Comparison of ENCODE assay signal across 17 cellular contexts in genomic region chr4:37828843-37829242, GRCh38. TPM values are rescaled to one million over a fixed set of nuclear protein-coding genes. Genes with fewer than 3 reads are reported as not detected.
DNase-seq lines count a peak whose midpoint lies in the region; ATAC-seq and TF ChIP-seq lines count a peak whose summit lies in the region.
"Had no signal": no experiment of that assay in that cellular context is flagged by ENCODE, and none has a peak within 500 bp of the region (broad histone marks: within the 10 kb centered on the region; RNA-seq: fewer than 3 reads in every experiment).

No MANE protein-coding gene starts in this region.

- no peak for ATAC-seq in left ventricle myocardium superior
- ATAC-seq: effector memory CD8-positive, alpha-beta T cell; heart right ventricle had no signal

- H3K9me3 Mint-ChIP-seq in activated T-cell treated with anti-CD3 and anti-CD28 coated beads, Interleukin-2, amount 50 U/mL, for 24 hours, result no peaks in the 10 kb centered on the region
- no peaks in the 10 kb centered on the region for H3K9me3 Mint-ChIP-seq in HFFc6
- no peaks in the 10 kb centered on the region for H3K9me3 Mint-ChIP-seq in activated T-helper 2 cell treated with anti-CD3 and anti-CD28 coated beads, Interferon-gamma antibody, Interleukin-2, Interleukin-4, amounts not matched to agents 10 μg/mL and 5 μg/mL and 100 μg/mL, durations not matched to agents 14 hours and 24 hours and 36 hours
- no peaks in the 10 kb centered on the region for H3K9me3 Mint-ChIP-seq in nephron progenitor cell
- H3K9me3 Mint-ChIP-seq in glutamatergic neuron (ENCODE audit: unreplicated experiment), result peaks cover 3% of the 10 kb centered on the region
- H3K9me3 Mint-ChIP-seq: activated CD4-positive, alpha-beta memory T cell treated with anti-CD3 and anti-CD28 coated beads for 36 hours; effector memory CD8-positive, alpha-beta T cell had no signal

- peak overlapping the region; percentile 16 for H3K4me3 Mint-ChIP-seq in activated T-cell treated with anti-CD3 and anti-CD28 coated beads, Interleukin-2, amount 50 U/mL, for 24 hours
- H3K4me3 Mint-ChIP-seq in HFFc6 (peak overlapping the region; percentile 96), nephron progenitor cell (peak overlapping the region; percentile 62), glutamatergic neuron (ENCODE audit: unreplicated experiment) (no peak overlapping the region)
- peak overlapping the region; percentile 47 for H3K4me3 Mint-ChIP-seq in activated T-helper 2 cell treated with anti-CD3 and anti-CD28 coated beads, Interferon-gamma antibody, Interleukin-2, Interleukin-4, amounts not matched to agents 10 μg/mL and 5 μg/mL and 100 μg/mL, durations not matched to agents 14 hours and 24 hours and 36 hours (ENCODE audit: low read depth)

- H3K27ac Mint-ChIP-seq in activated T-cell treated with anti-CD3 and anti-CD28 coated beads, Interleukin-2, amount 50 U/mL, for 24 hours, result no peak overlapping the region
- H3K27ac Mint-ChIP-seq in HFFc6 (no peak overlapping the region), nephron progenitor cell (no peak overlapping the region), glutamatergic neuron (ENCODE audit: unreplicated experiment) (no peak overlapping the region)
- H3K27ac Mint-ChIP-seq in activated T-helper 2 cell treated with anti-CD3 and anti-CD28 coated beads, Interferon-gamma antibody, Interleukin-2, Interleukin-4, amounts not matched to agents 10 μg/mL and 5 μg/mL and 100 μg/mL, durations not matched to agents 14 hours and 24 hours and 36 hours, result no peak overlapping the region
- H3K27ac Mint-ChIP-seq: activated CD4-positive, alpha-beta memory T cell treated with anti-CD3 and anti-CD28 coated beads for 36 hours; effector memory CD8-positive, alpha-beta T cell had no signal

- DNase-seq in activated T-cell treated with anti-CD3 and anti-CD28 coated beads, Interleukin-2, amount 50 U/mL, for 24 hours, result no peak
- no peak for DNase-seq in activated T-cell treated with anti-CD3 and anti-CD28 coated beads, Interleukin-2, amount 50 U/mL, for 48 hours
- DNase-seq in HFFc6 (no peak), nephron progenitor cell (no peak), hippocampal formation (lab: John Stamatoyannopoulos, UW) (no peak), left ventricle myocardium superior (no peak), glutamatergic neuron (no peak)
- no peak for DNase-seq in activated T-helper 2 cell treated with anti-CD3 and anti-CD28 coated beads, Interferon-gamma antibody, Interleukin-2, Interleukin-4, amounts not matched to agents 10 μg/mL and 5 μg/mL and 100 μg/mL, durations not matched to agents 14 hours and 24 hours and 36 hours (ENCODE audit: low spot score)
- DNase-seq: activated CD4-positive, alpha-beta memory T cell treated with anti-CD3 and anti-CD28 coated beads for 36 hours; anterior cingulate cortex; COR-L47; effector memory CD8-positive, alpha-beta T cell; heart right ventricle; mesenchymal stem cell; NCI-H1694; NCI-H524; stomach had no signal

- H3K4me1 Mint-ChIP-seq in activated T-cell treated with anti-CD3 and anti-CD28 coated beads, Interleukin-2, amount 50 U/mL, for 24 hours (ENCODE audit: low read depth), result peaks cover 42% of the 10 kb centered on the region
- H3K4me1 Mint-ChIP-seq in HFFc6 (ENCODE audit: low read depth), result peaks cover 29% of the 10 kb centered on the region
- peaks cover 39% of the 10 kb centered on the region for H3K4me1 Mint-ChIP-seq in activated T-helper 2 cell treated with anti-CD3 and anti-CD28 coated beads, Interferon-gamma antibody, Interleukin-2, Interleukin-4, amounts not matched to agents 10 μg/mL and 5 μg/mL and 100 μg/mL, durations not matched to agents 14 hours and 24 hours and 36 hours (ENCODE audit: low read depth)
- H3K4me1 Mint-ChIP-seq in nephron progenitor cell, result peaks cover 35% of the 10 kb centered on the region
- peaks cover 4% of the 10 kb centered on the region for H3K4me1 Mint-ChIP-seq in glutamatergic neuron (ENCODE audit: low read depth, unreplicated experiment)

- no peaks in the 10 kb centered on the region for H3K27me3 Mint-ChIP-seq in activated T-cell treated with anti-CD3 and anti-CD28 coated beads, Interleukin-2, amount 50 U/mL, for 24 hours
- H3K27me3 Mint-ChIP-seq in HFFc6 (ENCODE audit: insufficient read depth) (peaks cover 3% of the 10 kb centered on the region; the same call in 1 of the 2 replicates), nephron progenitor cell (ENCODE audit: low read depth, poor library complexity) (peaks cover 29% of the 10 kb centered on the region), glutamatergic neuron (ENCODE audit: unreplicated experiment) (peaks cover 9% of the 10 kb centered on the region)
- H3K27me3 Mint-ChIP-seq in activated T-helper 2 cell treated with anti-CD3 and anti-CD28 coated beads, Interferon-gamma antibody, Interleukin-2, Interleukin-4, amounts not matched to agents 10 μg/mL and 5 μg/mL and 100 μg/mL, durations not matched to agents 14 hours and 24 hours and 36 hours (ENCODE audit: low read depth), result peaks cover 5% of the 10 kb centered on the region
- H3K27me3 Mint-ChIP-seq: activated CD4-positive, alpha-beta memory T cell treated with anti-CD3 and anti-CD28 coated beads for 36 hours; effector memory CD8-positive, alpha-beta T cell had no signal

- peaks cover 72% of the 10 kb centered on the region for H3K36me3 Mint-ChIP-seq in activated T-cell treated with anti-CD3 and anti-CD28 coated beads, Interleukin-2, amount 50 U/mL, for 24 hours (ENCODE audit: low read depth)
- H3K36me3 Mint-ChIP-seq in HFFc6 (ENCODE audit: low read depth), result peaks cover 30% of the 10 kb centered on the region
- peaks cover 55% of the 10 kb centered on the region for H3K36me3 Mint-ChIP-seq in activated T-helper 2 cell treated with anti-CD3 and anti-CD28 coated beads, Interferon-gamma antibody, Interleukin-2, Interleukin-4, amounts not matched to agents 10 μg/mL and 5 μg/mL and 100 μg/mL, durations not matched to agents 14 hours and 24 hours and 36 hours (ENCODE audit: low read depth)
- H3K36me3 Mint-ChIP-seq in nephron progenitor cell (ENCODE audit: low read depth), result peaks cover 38% of the 10 kb centered on the region
- no peaks in the 10 kb centered on the region for H3K36me3 Mint-ChIP-seq in glutamatergic neuron (ENCODE audit: unreplicated experiment)

- intact Hi-C loops in activated T-helper 2 cell treated with anti-CD3 and anti-CD28 coated beads, Interferon-gamma antibody, Interleukin-2, Interleukin-4, amounts not matched to agents 10 μg/mL and 5 μg/mL and 100 μg/mL, durations not matched to agents 14 hours and 24 hours and 36 hours (cut with micrococcal nuclease), result loop anchor here (5.0 kb wide), 1 partner anchor 303 kb away; no protein-coding TSS in a partner anchor
- intact Hi-C loops in left ventricle myocardium superior (cut with micrococcal nuclease), result no loop called here

- TF ChIP-seq CTCF in HFFc6 (IDR thresholded peaks at IDR 0.05) (no peak), nephron progenitor cell (IDR thresholded peaks at IDR 0.05) (no peak), glutamatergic neuron (IDR thresholded peaks at IDR 0.05; ENCODE audit: partially characterized antibody, unreplicated experiment) (no peak)

RNA-seq across cellular contexts. Expression of gene PGM2, which starts 2.4 kb away (rescaled TPM):
- total RNA-seq in HFFc6 (2021; fragmentation: NEBNext Ultra II Directional; extraction: Animal tissue kit (Norgen Biotek cat#: 25700)), result 10 to 100 TPM; 38.8 to 47.0 (median 45.0) TPM
- total RNA-seq in activated T-helper 2 cell treated with anti-CD3 and anti-CD28 coated beads, Interferon-gamma antibody, Interleukin-2, Interleukin-4, amounts not matched to agents 10 μg/mL and 5 μg/mL and 100 μg/mL, durations not matched to agents 14 hours and 24 hours and 36 hours, result 49.3 and 52.5 TPM in 2 replicates
- total RNA-seq in left ventricle myocardium superior (12.8 TPM), glutamatergic neuron (ENCODE audit: unreplicated experiment) (8.8 TPM)
